ENCODE assay signal across 3 cellular contexts in the genomic region with DNA sequence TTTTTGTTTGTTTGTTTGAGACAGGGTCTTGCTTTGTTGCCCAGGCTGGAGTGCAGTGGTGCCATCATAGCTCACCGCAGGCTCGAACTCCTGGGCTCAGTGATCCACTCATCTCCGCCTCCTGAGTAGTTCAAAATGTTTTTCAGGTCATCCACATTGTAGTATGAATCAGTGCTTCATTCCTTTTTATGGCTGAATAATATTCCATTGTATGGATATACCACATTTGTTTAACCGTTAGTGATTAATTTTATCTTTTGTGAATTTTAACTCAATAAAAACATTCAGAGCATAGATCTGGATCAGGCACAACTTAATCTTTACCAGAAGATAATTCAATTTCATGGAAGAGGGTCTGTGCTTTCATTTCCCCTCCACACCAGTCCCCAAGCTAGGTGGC.
TF ChIP-seq lines count a peak whose summit lies in the region.

No MANE protein-coding gene starts in this region.

TF ChIP-seq in SK-N-SH treated with all-trans-retinoic acid at 6 μM for 48 hours, 23 proteins besides CTCF, POLR2A, EP300 and RAD21:
- TF ChIP-seq TOX (CRISPR knock-in tag; IDR thresholded peaks at IDR 0.05; ENCODE audit: borderline replicate concordance), result no peak
- TF ChIP-seq ZNF8 (CRISPR knock-in tag; IDR thresholded peaks at IDR 0.05), result peak; percentile 95
TF ChIP-seq in SK-N-SH treated with all-trans-retinoic acid at 6 μM for 48 hours: peak in this region for 1.

TF ChIP-seq in SK-N-SH, 30 proteins besides CTCF, POLR2A, EP300 and RAD21:
- TF ChIP-seq TEAD4 (IDR thresholded peaks at IDR 0.05; ENCODE audit: borderline replicate concordance, insufficient read depth), result no peak
- no peak for TF ChIP-seq NRF1 (IDR thresholded peaks at IDR 0.05; ENCODE audit: low read depth, low read length)
- no peak for TF ChIP-seq FOXM1 (IDR thresholded peaks at IDR 0.05; ENCODE audit: low read depth)
- no peak for TF ChIP-seq TCF12 (IDR thresholded peaks at IDR 0.05)
- TF ChIP-seq SMC3 (IDR thresholded peaks at IDR 0.05; ENCODE audit: low read depth, low read length), result no peak
- TF ChIP-seq CHD2 (IDR thresholded peaks at IDR 0.05; ENCODE audit: low read length, partially characterized antibody), result no peak
- TF ChIP-seq USF2 (IDR thresholded peaks at IDR 0.05; ENCODE audit: borderline replicate concordance, low read depth, low read length), result no peak
- TF ChIP-seq GABPA (IDR thresholded peaks at IDR 0.05; ENCODE audit: low read depth), result no peak
- no peak for TF ChIP-seq JUND (IDR thresholded peaks at IDR 0.05)
- TF ChIP-seq RFX5 (IDR thresholded peaks at IDR 0.05; ENCODE audit: low read length), result no peak
- TF ChIP-seq RXRA (IDR thresholded peaks at IDR 0.05; ENCODE audit: borderline replicate concordance, low read depth), result no peak
- TF ChIP-seq, protein P1, sequence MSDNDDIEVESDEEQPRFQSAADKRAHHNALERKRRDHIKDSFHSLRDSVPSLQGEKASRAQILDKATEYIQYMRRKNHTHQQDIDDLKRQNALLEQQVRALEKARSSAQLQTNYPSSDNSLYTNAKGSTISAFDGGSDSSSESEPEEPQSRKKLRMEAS (IDR thresholded peaks at IDR 0.05; ENCODE audit: low read depth), result no peak
- no peak for TF ChIP-seq FOXJ3 (CRISPR knock-in tag; IDR thresholded peaks at IDR 0.05)
- TF ChIP-seq NFIC (IDR thresholded peaks at IDR 0.05; ENCODE audit: borderline replicate concordance), result no peak
- no peak for TF ChIP-seq MXI1 (IDR thresholded peaks at IDR 0.05; ENCODE audit: low read depth, low read length)
- TF ChIP-seq GATA2 (CRISPR knock-in tag; IDR thresholded peaks at IDR 0.05), result no peak
- no peak for TF ChIP-seq EZH2phosphoT487 (IDR thresholded peaks at IDR 0.05; ENCODE audit: borderline replicate concordance, low read depth)
- TF ChIP-seq FOSL2 (IDR thresholded peaks at IDR 0.05; ENCODE audit: borderline replicate concordance, low read depth), result no peak
- TF ChIP-seq, protein P2, sequence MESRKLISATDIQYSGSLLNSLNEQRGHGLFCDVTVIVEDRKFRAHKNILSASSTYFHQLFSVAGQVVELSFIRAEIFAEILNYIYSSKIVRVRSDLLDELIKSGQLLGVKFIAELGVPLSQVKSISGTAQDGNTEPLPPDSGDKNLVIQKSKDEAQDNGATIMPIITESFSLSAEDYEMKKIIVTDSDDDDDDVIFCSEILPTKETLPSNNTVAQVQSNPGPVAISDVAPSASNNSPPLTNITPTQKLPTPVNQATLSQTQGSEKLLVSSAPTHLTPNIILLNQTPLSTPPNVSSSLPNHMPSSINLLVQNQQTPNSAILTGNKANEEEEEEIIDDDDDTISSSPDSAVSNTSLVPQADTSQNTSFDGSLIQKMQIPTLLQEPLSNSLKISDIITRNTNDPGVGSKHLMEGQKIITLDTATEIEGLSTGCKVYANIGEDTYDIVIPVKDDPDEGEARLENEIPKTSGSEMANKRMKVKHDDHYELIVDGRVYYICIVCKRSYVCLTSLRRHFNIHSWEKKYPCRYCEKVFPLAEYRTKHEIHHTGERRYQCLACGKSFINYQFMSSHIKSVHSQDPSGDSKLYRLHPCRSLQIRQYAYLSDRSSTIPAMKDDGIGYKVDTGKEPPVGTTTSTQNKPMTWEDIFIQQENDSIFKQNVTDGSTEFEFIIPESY (IDR thresholded peaks at IDR 0.05; ENCODE audit: borderline replicate concordance, low read depth), result no peak

TF ChIP-seq in K562, 482 proteins besides CTCF, POLR2A, EP300 and RAD21:
- TF ChIP-seq TAL1 (IDR thresholded peaks at IDR 0.05) (no peak), RBM25 (IDR thresholded peaks at IDR 0.05; ENCODE audit: low read depth, low read length, severe bottlenecking) (peak; percentile 56), ZNF146 (CRISPR knock-in tag; IDR thresholded peaks at IDR 0.05; ENCODE audit: unreplicated experiment) (peak; percentile 88)
